27 cellular contexts compared by ENCODE assay signal in genomic region chr15:64618569-64618968, GRCh38.
A peak's percentile ranks its signal among the peaks of the same experiment; 100 is the strongest.
DNase-seq lines count a peak whose midpoint lies in the region; ATAC-seq, FAIRE-seq and TF ChIP-seq lines count a peak whose summit lies in the region.
"Had no signal": no experiment of that assay in that cellular context is flagged by ENCODE, and none has a peak within 500 bp of the region (broad histone marks: within the 10 kb centered on the region; RNA-seq: fewer than 3 reads in every experiment).

No MANE protein-coding gene starts in this region.

- no peak overlapping the region for H3K27ac ChIP-seq in CD4-positive, alpha-beta memory T cell (ENCODE audit: low read depth, low read length)
- H3K27ac ChIP-seq in H9 (ENCODE audit: insufficient read length, low read depth, low read length) (no peak overlapping the region), K562 (ENCODE audit: extremely low read depth, low read depth, low read length) (no peak overlapping the region)
- H3K27ac ChIP-seq: gastroesophageal sphincter, SJCRH30, tibial artery had no signal

- no peak for FAIRE-seq in K562 (lab: Jason Lieb, UNC)
- FAIRE-seq: astrocyte, G401.6 had no signal

- no peak overlapping the region for H3K4me3 ChIP-seq in CD4-positive, alpha-beta memory T cell (ENCODE audit: low read length in 2 of 2)
- no peak overlapping the region for H3K4me3 ChIP-seq in K562
- H3K4me3 ChIP-seq: gastroesophageal sphincter, SJCRH30, tibial artery had no signal

- no peak overlapping the region for H2AFZ ChIP-seq in H9 (ENCODE audit: low read length)
- H2AFZ ChIP-seq in K562 (ENCODE audit: low read depth, low read length): no peak overlapping the region

- H3K4me1 Mint-ChIP-seq in CD4-positive, alpha-beta memory T cell: peaks cover 61 to 79% (median 69%) of the 10 kb centered on the region in 4 donors
- H3K4me1 Mint-ChIP-seq in H9: peaks cover 35% of the 10 kb centered on the region in 2 experiments
- peaks cover 56 to 77% (median 75%) of the 10 kb centered on the region in 4 donors for H3K4me1 Mint-ChIP-seq in naive thymus-derived CD8-positive, alpha-beta T cell
- peaks cover 56% of the 10 kb centered on the region for H3K4me1 Mint-ChIP-seq in activated T-helper 1 cell treated with anti-CD3 and anti-CD28 coated beads, Interleukin-12 subunit alpha, Interleukin-12 subunit beta, Interleukin-2, Interleukin-4 antibody, amounts not matched to agents 30 ng/mL and 10 ng/mL and 1 ng/mL, durations not matched to agents 14 hours and 24 hours and 36 hours (ENCODE audit: low read depth)

- in situ Hi-C loops in K562 (cut with MboI): no loop called here

- no peak overlapping the region for H2BK120ac ChIP-seq in H9 (ENCODE audit: low read depth, low read length, poor library complexity, severe bottlenecking)

- peaks cover 9% of the 10 kb centered on the region for H3K79me1 ChIP-seq in H9 (ENCODE audit: insufficient read depth, low read depth, low read length, poor library complexity, severe bottlenecking)

- no peak for DNase-seq in CD4-positive, alpha-beta memory T cell
- no peak for DNase-seq in H9
- no peak for DNase-seq in K562 (ENCODE audit: extremely low read depth in 1 of 4, low spot score in 3 of 4)
- no peak for DNase-seq in naive thymus-derived CD8-positive, alpha-beta T cell
- DNase-seq in amniotic stem cell (lab: John Stamatoyannopoulos, UW): no peak
- DNase-seq in EL: no peak
- DNase-seq in activated T-helper 1 cell treated with anti-CD3 and anti-CD28 coated beads, Interleukin-12 subunit alpha, Interleukin-12 subunit beta, Interleukin-2, Interleukin-4 antibody, amounts not matched to agents 30 ng/mL and 10 ng/mL and 1 ng/mL, durations not matched to agents 14 hours and 24 hours and 36 hours (ENCODE audit: low spot score): no peak
- DNase-seq: activated CD8-positive, alpha-beta memory T cell treated with anti-CD3 and anti-CD28 coated beads for 24 hours; activated naive CD8-positive, alpha-beta T cell treated with anti-CD3 and anti-CD28 coated beads, Interleukin-2, amount 10 ng/mL, durations not matched to agents 7 days and 5 days; CD8-positive, alpha-beta memory T cell; dermis blood vessel endothelial cell; DMS153; hippocampal formation; left cardiac atrium; mesenchymal stem cell; MM.1S; NCI-H2081; NCI-H82; SJCRH30; T-helper 1 cell; tibial artery had no signal

- peaks cover 0 to 4% (median 0%) of the 10 kb centered on the region in 8 donors for H3K9me3 Mint-ChIP-seq in CD4-positive, alpha-beta memory T cell
- H3K9me3 Mint-ChIP-seq in H9: no peaks in the 10 kb centered on the region
- no peaks in the 10 kb centered on the region for H3K9me3 Mint-ChIP-seq in naive thymus-derived CD8-positive, alpha-beta T cell
- no peaks in the 10 kb centered on the region for H3K9me3 Mint-ChIP-seq in activated T-helper 1 cell treated with anti-CD3 and anti-CD28 coated beads, Interleukin-12 subunit alpha, Interleukin-12 subunit beta, Interleukin-2, Interleukin-4 antibody, amounts not matched to agents 30 ng/mL and 10 ng/mL and 1 ng/mL, durations not matched to agents 14 hours and 24 hours and 36 hours
- H3K9me3 Mint-ChIP-seq: activated naive CD8-positive, alpha-beta T cell treated with anti-CD3 and anti-CD28 coated beads, Interleukin-2, amount 10 ng/mL, durations not matched to agents 7 days and 5 days; CD8-positive, alpha-beta memory T cell; central memory CD8-positive, alpha-beta T cell had no signal

- no peaks in the 10 kb centered on the region for H3K27me3 Mint-ChIP-seq in CD4-positive, alpha-beta memory T cell
- no peaks in the 10 kb centered on the region for H3K27me3 Mint-ChIP-seq in H9 (ENCODE audit: low read depth)
- H3K27me3 Mint-ChIP-seq in naive thymus-derived CD8-positive, alpha-beta T cell: no peaks in the 10 kb centered on the region
- H3K27me3 Mint-ChIP-seq in activated T-helper 1 cell treated with anti-CD3 and anti-CD28 coated beads, Interleukin-12 subunit alpha, Interleukin-12 subunit beta, Interleukin-2, Interleukin-4 antibody, amounts not matched to agents 30 ng/mL and 10 ng/mL and 1 ng/mL, durations not matched to agents 14 hours and 24 hours and 36 hours (ENCODE audit: insufficient read depth): no peaks in the 10 kb centered on the region
- H3K27me3 Mint-ChIP-seq: activated naive CD8-positive, alpha-beta T cell treated with anti-CD3 and anti-CD28 coated beads, Interleukin-2, amount 10 ng/mL, durations not matched to agents 7 days and 5 days; CD8-positive, alpha-beta memory T cell; central memory CD8-positive, alpha-beta T cell had no signal

- no peak overlapping the region for H3K9ac ChIP-seq in H9 (ENCODE audit: extremely low read depth, insufficient read length, low read length)
- H3K9ac ChIP-seq in K562 (ENCODE audit: insufficient read depth in 1 of 2, low read depth in 2 of 2, low read length in 2 of 2): no peak overlapping the region
- H3K9ac ChIP-seq: KMS-11 had no signal

- H3K79me2 ChIP-seq in H9 (ENCODE audit: insufficient read depth, low read length) (peaks cover 6% of the 10 kb centered on the region; the same call in 1 of the 2 replicates), K562 (ENCODE audit: control insufficient read depth, insufficient read depth, low read length) (peaks cover 72% of the 10 kb centered on the region)

- no peak overlapping the region for H4K91ac ChIP-seq in H9 (ENCODE audit: insufficient read length, low read depth, low read length)

- no peaks in the 10 kb centered on the region for H3K23me2 ChIP-seq in H9 (ENCODE audit: insufficient read length, low read depth, low read length, poor library complexity, severe bottlenecking)

- H2BK20ac ChIP-seq in H9 (ENCODE audit: low read depth, low read length, poor library complexity, severe bottlenecking): peak overlapping the region; percentile 60

- H2BK5ac ChIP-seq in H9 (ENCODE audit: insufficient read length, low read length): no peak overlapping the region

- no peak for TF ChIP-seq EP300 in K562 (IDR thresholded peaks at IDR 0.05; ENCODE audit: low read length)

- no TSS peak for BruUV-seq in K562 (replicated peaks; lab: Mats Ljungman, UMichigan)

- WGBS in H9 (ENCODE audit: extremely low coverage, insufficient read length, low lambda C conversion rate): no CpG with 5 or more reads among the region's 12 CpGs
- WGBS in K562 (ENCODE audit: insufficient coverage, low coverage, missing lambda C conversion rate): 74% methylated on average over 12 of the region's 12 CpGs

- TF ChIP-seq RAD21 in K562 (CRISPR knock-in tag; conservative IDR thresholded peaks at IDR 0.05 in 1 of 2, IDR thresholded peaks at IDR 0.05 in 1 of 2): no peak

- POLR2A ChIA-PET in CD4-positive, alpha-beta memory T cell (lab: Charles Lee; ENCODE audit: partially characterized antibody): no interaction called here
- POLR2A ChIA-PET in K562 (lab: Yijun Ruan, JAX): interaction anchor here (0.8 kb wide), 1 partner anchor 368 kb away, joined by 4 read pairs; no protein-coding TSS in a partner anchor
- POLR2A ChIA-PET in naive thymus-derived CD8-positive, alpha-beta T cell (lab: Charles Lee): interaction anchor here (0.7 to 1.5 kb wide), 3 partner anchors 10 to 17 kb away, joined by 3 to 4 read pairs (median 3); no protein-coding TSS in a partner anchor

- no peaks in the 10 kb centered on the region for H3K36me3 ChIP-seq in CD4-positive, alpha-beta memory T cell (ENCODE audit: insufficient read depth, low read length)
- H3K36me3 ChIP-seq in K562 (ENCODE audit: control insufficient read depth, insufficient read depth, low read length): peaks cover 16% of the 10 kb centered on the region; the same call in 2 of the 3 replicates
- H3K36me3 ChIP-seq: gastroesophageal sphincter, SJCRH30 had no signal

- H3T11ph ChIP-seq in H9 (ENCODE audit: low read length): no peak overlapping the region

- H3K36me3 Mint-ChIP-seq in CD4-positive, alpha-beta memory T cell: peaks cover 0 to 3% of the 10 kb centered on the region in 2 donors
- H3K36me3 Mint-ChIP-seq in H9 (ENCODE audit: insufficient read depth in 1 of 3, low read depth in 3 of 3): peaks cover 4 to 9% (median 9%) of the 10 kb centered on the region in 3 experiments; a peak in 4 of 7 replicates
- no peaks in the 10 kb centered on the region for H3K36me3 Mint-ChIP-seq in naive thymus-derived CD8-positive, alpha-beta T cell
- peaks cover 6% of the 10 kb centered on the region for H3K36me3 Mint-ChIP-seq in activated T-helper 1 cell treated with anti-CD3 and anti-CD28 coated beads, Interleukin-12 subunit alpha, Interleukin-12 subunit beta, Interleukin-2, Interleukin-4 antibody, amounts not matched to agents 30 ng/mL and 10 ng/mL and 1 ng/mL, durations not matched to agents 14 hours and 24 hours and 36 hours (ENCODE audit: low read depth)

- H2BK15ac ChIP-seq in H9 (ENCODE audit: low read depth, low read length): no peak overlapping the region; the same call in 1 of the 2 replicates

- H2AK5ac ChIP-seq in H9 (ENCODE audit: insufficient read length, low read length): no peak overlapping the region

- H3K9me3 ChIP-seq in CD4-positive, alpha-beta memory T cell (ENCODE audit: control insufficient read depth in 1 of 2, low read length in 2 of 2): no peaks in the 10 kb centered on the region
- H3K9me3 ChIP-seq in H9 (ENCODE audit: control insufficient read depth, low read depth, low read length): no peaks in the 10 kb centered on the region
- no peaks in the 10 kb centered on the region for H3K9me3 ChIP-seq in K562 (replicated peaks; ENCODE audit: control insufficient read depth, insufficient read depth, low read depth, low read length)
- H3K9me3 ChIP-seq: gastroesophageal sphincter, SJCRH30, tibial artery had no signal

- no peak overlapping the region; the same call in none of the 2 replicates for H3K4ac ChIP-seq in H9 (ENCODE audit: low read depth, low read length)

- H3K4me2 ChIP-seq in H9 (ENCODE audit: insufficient read depth, insufficient read length, low read length) (no peak overlapping the region), K562 (ENCODE audit: insufficient read depth, low read length) (no peak overlapping the region)

- no peak for TF ChIP-seq POLR2A in K562 (conservative IDR thresholded peaks at IDR 0.05)

- H2BK12ac ChIP-seq in H9 (ENCODE audit: insufficient read length, low read depth, low read length): no peak overlapping the region

- H4K20me1 ChIP-seq in H9 (ENCODE audit: control insufficient read depth, insufficient read depth, insufficient read length): no peaks in the 10 kb centered on the region
- H4K20me1 ChIP-seq in K562 (replicated peaks; ENCODE audit: control insufficient read depth, insufficient read depth, low read length): peaks cover 12% of the 10 kb centered on the region; the same call in 1 of the 2 replicates

- intact Hi-C loops in CD4-positive, alpha-beta memory T cell (cut with micrococcal nuclease): no loop called here
- intact Hi-C loops in K562 (cut with micrococcal nuclease): no loop called here
- intact Hi-C loops in activated T-helper 1 cell treated with anti-CD3 and anti-CD28 coated beads, Interleukin-12 subunit alpha, Interleukin-12 subunit beta, Interleukin-2, Interleukin-4 antibody, amounts not matched to agents 30 ng/mL and 10 ng/mL and 1 ng/mL, durations not matched to agents 14 hours and 24 hours and 36 hours (cut with micrococcal nuclease): no loop called here

- H4K5ac ChIP-seq in H9 (ENCODE audit: insufficient read length, low read depth, low read length): no peak overlapping the region

- peak overlapping the region in 5 of 8 donors; percentile 12 to 80 (median 30) for H3K4me3 Mint-ChIP-seq in CD4-positive, alpha-beta memory T cell
- no peak overlapping the region for H3K4me3 Mint-ChIP-seq in H9
- peak overlapping the region in 7 of 10 donors; percentile 38 to 84 (median 48) for H3K4me3 Mint-ChIP-seq in naive thymus-derived CD8-positive, alpha-beta T cell
- H3K4me3 Mint-ChIP-seq in activated T-helper 1 cell treated with anti-CD3 and anti-CD28 coated beads, Interleukin-12 subunit alpha, Interleukin-12 subunit beta, Interleukin-2, Interleukin-4 antibody, amounts not matched to agents 30 ng/mL and 10 ng/mL and 1 ng/mL, durations not matched to agents 14 hours and 24 hours and 36 hours: no peak overlapping the region
- H3K4me3 Mint-ChIP-seq: activated naive CD8-positive, alpha-beta T cell treated with anti-CD3 and anti-CD28 coated beads, Interleukin-2, amount 10 ng/mL, durations not matched to agents 7 days and 5 days; central memory CD8-positive, alpha-beta T cell had no signal

- peaks cover 76% of the 10 kb centered on the region for H3K4me1 ChIP-seq in CD4-positive, alpha-beta memory T cell (ENCODE audit: insufficient read depth, low read length)
- no peaks in the 10 kb centered on the region; the same call in 1 of the 2 replicates for H3K4me1 ChIP-seq in H9 (ENCODE audit: insufficient read depth, low read length)
- peaks cover 6 to 31% of the 10 kb centered on the region in 2 experiments; a peak in 4 of 5 replicates for H3K4me1 ChIP-seq in K562 (replicated peaks in 1 of 2; ENCODE audit: control insufficient read depth in 2 of 2, insufficient read depth in 2 of 2, low read length in 2 of 2)
- H3K4me1 ChIP-seq: SJCRH30 had no signal

- H3K18ac ChIP-seq in H9 (ENCODE audit: insufficient read length, low read depth, low read length): peak overlapping the region; percentile 62

- no peaks in the 10 kb centered on the region for H3K27me3 ChIP-seq in CD4-positive, alpha-beta memory T cell (ENCODE audit: insufficient read depth, low read length)
- H3K27me3 ChIP-seq in H9 (ENCODE audit: insufficient read depth, low read length) (no peaks in the 10 kb centered on the region), K562 (ENCODE audit: control insufficient read depth in 2 of 2, insufficient read depth in 2 of 2, low read length in 2 of 2) (no peaks in the 10 kb centered on the region)
- H3K27me3 ChIP-seq: gastroesophageal sphincter, SJCRH30, tibial artery had no signal

- peak overlapping the region in 3 of 7 donors; percentile 62 to 67 (median 64) for H3K27ac Mint-ChIP-seq in CD4-positive, alpha-beta memory T cell
- H3K27ac Mint-ChIP-seq in H9: peak overlapping the region; percentile 22 to 92 (median 27); a peak in 4 of 7 replicates
- peak overlapping the region; percentile 17 to 90 (median 74) for H3K27ac Mint-ChIP-seq in naive thymus-derived CD8-positive, alpha-beta T cell
- H3K27ac Mint-ChIP-seq in activated T-helper 1 cell treated with anti-CD3 and anti-CD28 coated beads, Interleukin-12 subunit alpha, Interleukin-12 subunit beta, Interleukin-2, Interleukin-4 antibody, amounts not matched to agents 30 ng/mL and 10 ng/mL and 1 ng/mL, durations not matched to agents 14 hours and 24 hours and 36 hours: no peak overlapping the region
- H3K27ac Mint-ChIP-seq: activated naive CD8-positive, alpha-beta T cell treated with anti-CD3 and anti-CD28 coated beads, Interleukin-2, amount 10 ng/mL, durations not matched to agents 7 days and 5 days had no signal

- no peak for ATAC-seq in K562
- no peak for ATAC-seq in naive thymus-derived CD8-positive, alpha-beta T cell
- no peak for ATAC-seq in HG02938 (IDR thresholded peaks at IDR 0.05; ENCODE audit: unreplicated experiment)
- ATAC-seq: gastroesophageal sphincter, left cardiac atrium had no signal

- TF ChIP-seq CTCF in H9 (conservative IDR thresholded peaks at IDR 0.05) (no peak), K562 (IDR thresholded peaks at IDR 0.05 in 2 of 3, conservative IDR thresholded peaks at IDR 0.05 in 1 of 3; ENCODE audit: insufficient read depth in 2 of 3, low read depth in 1 of 3, low read length in 3 of 3) (no peak)

- no peak overlapping the region for H4K8ac ChIP-seq in H9 (replicated peaks; ENCODE audit: insufficient read length, low read depth, low read length)

- CTCF ChIA-PET in CD4-positive, alpha-beta memory T cell (lab: Charles Lee; ENCODE audit: partially characterized antibody): interaction anchor here (0.9 to 2.0 kb wide), 3 partner anchors 16 to 192 kb away, joined by 3 to 5 read pairs (median 5); no protein-coding TSS in a partner anchor
- CTCF ChIA-PET in K562 (lab: Yijun Ruan, JAX; ENCODE audit: low intra/inter-chr PET ratio): no interaction called here

- H3K14ac ChIP-seq in H9 (ENCODE audit: insufficient read depth, low read length): peak overlapping the region; percentile 5; the same call in 1 of the 2 replicates

- H3K9me1 ChIP-seq in K562 (ENCODE audit: control insufficient read depth, insufficient read depth, low read length): no peaks in the 10 kb centered on the region

- H3K56ac ChIP-seq in H9 (ENCODE audit: insufficient read length, low read depth, low read length): no peak overlapping the region

- H3K23ac ChIP-seq in H9 (ENCODE audit: insufficient read length, low read depth, low read length): no peak overlapping the region

Comparison
In these comparisons a context has a peak if more than half of its experiments do, and no peak if none do; other contexts are left out.
1. H3K4me3 Mint-ChIP-seq: peak in CD4-positive, alpha-beta memory T cell (5 of 8) and naive thymus-derived CD8-positive, alpha-beta T cell (7 of 10); none in H9 (0 of 2) and activated T-helper 1 cell treated with anti-CD3 and anti-CD28 coated beads, Interleukin-12 subunit alpha, Interleukin-12 subunit beta, Interleukin-2, Interleukin-4 antibody, amounts not matched to agents 30 ng/mL and 10 ng/mL and 1 ng/mL, durations not matched to agents 14 hours and 24 hours and 36 hours (single experiment).